1 cellular context compared by ENCODE assay signal in genomic region chr14:52802597-52802996, GRCh38.
TF ChIP-seq lines count a peak whose summit lies in the region.

No MANE protein-coding gene starts in this region.

TF ChIP-seq in SK-N-SH treated with all-trans-retinoic acid at 6 μM for 48 hours, 23 proteins besides CTCF, POLR2A, EP300 and RAD21 (continued from another document):
- no peak for TF ChIP-seq ISL1 (CRISPR knock-in tag; IDR thresholded peaks at IDR 0.05)
- no peak for TF ChIP-seq ARNTL (CRISPR knock-in tag; IDR thresholded peaks at IDR 0.05; ENCODE audit: borderline replicate concordance, low read depth)
- no peak for TF ChIP-seq SNAI2 (CRISPR knock-in tag; IDR thresholded peaks at IDR 0.05)
